28 cellular contexts compared by ENCODE assay signal in the genomic region with DNA sequence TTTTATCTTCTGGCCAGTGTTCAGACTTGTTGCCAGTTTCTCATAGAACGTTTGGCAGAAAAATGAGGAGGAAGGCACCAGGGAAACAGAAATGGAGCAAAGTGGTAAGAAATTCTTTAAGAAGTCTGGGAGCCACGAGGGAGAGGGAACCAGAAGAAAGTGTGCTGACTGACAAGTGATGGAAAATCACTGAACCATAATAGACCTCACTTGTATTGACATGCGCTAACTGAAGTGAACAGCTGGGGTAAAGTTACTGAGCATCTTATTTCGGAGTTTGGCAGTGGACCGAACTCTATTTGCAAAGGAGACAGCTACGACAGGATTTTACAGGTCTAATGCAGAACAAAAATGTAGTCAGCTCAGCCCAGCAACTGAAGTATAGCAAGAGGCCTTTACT. TPM values are rescaled to one million over a fixed set of nuclear protein-coding genes. Genes with fewer than 3 reads are reported as not detected.
DNase-seq lines count a peak whose midpoint lies in the region; ATAC-seq and TF ChIP-seq lines count a peak whose summit lies in the region.
"Had no signal": no experiment of that assay in that cellular context is flagged by ENCODE, and none has a peak within 500 bp of the region (broad histone marks: within the 10 kb centered on the region; RNA-seq: fewer than 3 reads in every experiment).

No MANE protein-coding gene starts in this region.

- H3K9ac ChIP-seq in parathyroid adenoma (no peak overlapping the region), mesenchymal stem cell (ENCODE audit: low read length) (no peak overlapping the region)

- H2BK5ac ChIP-seq in mesenchymal stem cell (ENCODE audit: low read depth, low read length, poor library complexity, severe bottlenecking), result no peak overlapping the region

- peak overlapping the region; percentile 26 for H3K27ac ChIP-seq in parathyroid adenoma
- H3K27ac ChIP-seq in gastroesophageal sphincter, result no peak overlapping the region
- H3K27ac ChIP-seq in mesenchymal stem cell (ENCODE audit: low read length, poor library complexity, severe bottlenecking), result no peak overlapping the region
- H3K27ac ChIP-seq: right lobe of liver had no signal

- H3K27me3 ChIP-seq in parathyroid adenoma (ENCODE audit: control insufficient read depth, insufficient read depth, low read length) (no peaks in the 10 kb centered on the region), gastroesophageal sphincter (no peaks in the 10 kb centered on the region), mesenchymal stem cell (ENCODE audit: control insufficient read depth in 1 of 2, insufficient read depth in 1 of 2, low read length in 2 of 2) (no peaks in the 10 kb centered on the region)
- H3K27me3 ChIP-seq: dorsolateral prefrontal cortex, right lobe of liver had no signal

- H3K23ac ChIP-seq in mesenchymal stem cell (ENCODE audit: low read length in 2 of 2), result no peak overlapping the region

- no peak overlapping the region for H4K8ac ChIP-seq in mesenchymal stem cell (ENCODE audit: low read length)

- H3K4me3 ChIP-seq in parathyroid adenoma (ENCODE audit: low read depth, low read length) (peak overlapping the region; percentile 11), gastroesophageal sphincter (no peak overlapping the region), mesenchymal stem cell (ENCODE audit: insufficient read depth in 1 of 2, low read depth in 1 of 2, low read length in 2 of 2) (no peak overlapping the region)
- H3K4me3 ChIP-seq: dorsolateral prefrontal cortex, GM12878, right lobe of liver had no signal

- no peak overlapping the region for H3K4ac ChIP-seq in mesenchymal stem cell (ENCODE audit: low read depth in 1 of 2, low read length in 2 of 2)

- no peak overlapping the region for H2BK15ac ChIP-seq in mesenchymal stem cell (ENCODE audit: low read depth, poor library complexity, severe bottlenecking)

- no peak overlapping the region for H4K91ac ChIP-seq in mesenchymal stem cell (ENCODE audit: low read length)

- no peak overlapping the region for H2BK120ac ChIP-seq in mesenchymal stem cell (ENCODE audit: low read depth, low read length)

- ATAC-seq in GM18868 (IDR thresholded peaks at IDR 0.05; ENCODE audit: unreplicated experiment) (no peak), GM21423 (IDR thresholded peaks at IDR 0.05; ENCODE audit: unreplicated experiment) (no peak), gastroesophageal sphincter (no peak)
- ATAC-seq: activated CD8-positive, alpha-beta T cell treated with anti-CD3 and anti-CD28 coated beads, Interleukin-2, amount 10 ng/mL, durations not matched to agents 7 days and 5 days; GM12878; right lobe of liver; stimulated activated effector memory CD8-positive, alpha-beta T cell treated with anti-CD3 and anti-CD28 coated beads, Interleukin-12 subunit alpha, Interleukin-12 subunit beta, amount 100 ng/mL, for 72 hours had no signal

- WGBS in gastroesophageal sphincter (ENCODE audit: low coverage in 1 of 2), 2 donors, result 55 to 69% methylated on average over 6 of the region's 6 CpGs
- WGBS in mesenchymal stem cell, result 79% methylated on average over 6 of the region's 6 CpGs

- H3K9me3 ChIP-seq in parathyroid adenoma (ENCODE audit: control insufficient read depth, low read length) (no peaks in the 10 kb centered on the region), gastroesophageal sphincter (no peaks in the 10 kb centered on the region), mesenchymal stem cell (ENCODE audit: control insufficient read depth, low read length) (no peaks in the 10 kb centered on the region)
- H3K9me3 ChIP-seq: right lobe of liver had no signal

- no peak overlapping the region for H3K14ac ChIP-seq in mesenchymal stem cell (ENCODE audit: low read length in 2 of 2)

- DNase-seq in DMS 273 (lab: John Stamatoyannopoulos, UW; ENCODE audit: unreplicated experiment) (peak; percentile 91), NCI-H2171 (lab: John Stamatoyannopoulos, UW) (peak; percentile 26), fibroblast of peridontal ligament (ENCODE audit: extremely low read depth) (peak; percentile 42), mesenchymal stem cell (no peak)
- DNase-seq: activated B cell treated with CpG ODN at 0.5 μM for 24 hours; activated CD8-positive, alpha-beta T cell treated with anti-CD3 and anti-CD28 coated beads, Interleukin-2, amount 10 ng/mL, durations not matched to agents 7 days and 5 days; activated naive CD4-positive, alpha-beta T cell; activated T-cell treated with anti-CD3 and anti-CD28 coated beads, Interleukin-2, amount 50 U/mL, for 1 hour; DMS53; dorsolateral prefrontal cortex; erythroblast; left cardiac atrium; MM.1S; NCI-H1436 treated with DMSO at 0.1 percent for 48 hours; occipital lobe; right lobe of liver had no signal

- H3K4me2 ChIP-seq in parathyroid adenoma (ENCODE audit: low read length) (peak overlapping the region; percentile 36), mesenchymal stem cell (ENCODE audit: low read length, poor library complexity, severe bottlenecking) (no peak overlapping the region)

- H3K18ac ChIP-seq in mesenchymal stem cell (ENCODE audit: low read depth in 1 of 2, low read length in 2 of 2), result no peak overlapping the region

- H3K4me1 ChIP-seq in parathyroid adenoma (peaks cover 14% of the 10 kb centered on the region), gastroesophageal sphincter (no peaks in the 10 kb centered on the region), mesenchymal stem cell (ENCODE audit: control insufficient read depth, insufficient read depth, low read depth, low read length) (no peaks in the 10 kb centered on the region)
- H3K4me1 ChIP-seq: right lobe of liver had no signal

- H3K79me2 ChIP-seq in parathyroid adenoma, result no peaks in the 10 kb centered on the region

- no peak for TF ChIP-seq EP300 in gastroesophageal sphincter (IDR thresholded peaks at IDR 0.05)

- H2AFZ ChIP-seq in parathyroid adenoma (no peak overlapping the region), mesenchymal stem cell (ENCODE audit: low read depth, low read length) (no peak overlapping the region)

- no peak for TF ChIP-seq POLR2A in gastroesophageal sphincter (IDR thresholded peaks at IDR 0.05)

- H2BK12ac ChIP-seq in mesenchymal stem cell (ENCODE audit: low read length in 2 of 2), result no peak overlapping the region

- no peaks in the 10 kb centered on the region for H3K79me1 ChIP-seq in mesenchymal stem cell (replicated peaks; ENCODE audit: low read length, poor library complexity, severe bottlenecking)

- TF ChIP-seq CTCF in parathyroid adenoma (IDR thresholded peaks at IDR 0.05) (no peak), gastroesophageal sphincter (IDR thresholded peaks at IDR 0.05) (no peak)

- no peak overlapping the region for H2AK5ac ChIP-seq in mesenchymal stem cell (ENCODE audit: low read length, severe bottlenecking)

- H3K36me3 ChIP-seq in parathyroid adenoma (ENCODE audit: control insufficient read depth, insufficient read depth, low read length), result no peaks in the 10 kb centered on the region
- H3K36me3 ChIP-seq in gastroesophageal sphincter, result no peaks in the 10 kb centered on the region
- H3K36me3 ChIP-seq in mesenchymal stem cell (ENCODE audit: control insufficient read depth in 1 of 2, insufficient read depth in 2 of 2, low read depth in 1 of 2, low read length in 2 of 2), result no peaks in the 10 kb centered on the region
- H3K36me3 ChIP-seq: right lobe of liver had no signal

RNA-seq across cellular contexts. Expression of a gene that starts 53.5 kb away (rescaled TPM):
- not detected for total RNA-seq in gastroesophageal sphincter
- polyA plus RNA-seq in mesenchymal stem cell (2013, experiment 1 of 2), result not detected
- not detected for polyA plus RNA-seq in mesenchymal stem cell (2013, experiment 2 of 2)
- total RNA-seq: activated CD8-positive, alpha-beta T cell treated with anti-CD3 and anti-CD28 coated beads, Interleukin-2, amount 10 ng/mL, durations not matched to agents 7 days and 5 days; dorsolateral prefrontal cortex; glomerular endothelial cell; left cardiac atrium; mononuclear cell; NCI-H460; occipital lobe; right lobe of liver; T-helper 2 cell treated with Interferon-gamma antibody and Interleukin-4, amounts not matched to agents 100 ng/mL and 5 ng/mL, for 36 hours; temporal lobe had no signal
- polyA plus RNA-seq: CD14-positive monocyte had no signal
